Comparison of ENCODE assay signal across 23 cellular contexts in the genomic region with DNA sequence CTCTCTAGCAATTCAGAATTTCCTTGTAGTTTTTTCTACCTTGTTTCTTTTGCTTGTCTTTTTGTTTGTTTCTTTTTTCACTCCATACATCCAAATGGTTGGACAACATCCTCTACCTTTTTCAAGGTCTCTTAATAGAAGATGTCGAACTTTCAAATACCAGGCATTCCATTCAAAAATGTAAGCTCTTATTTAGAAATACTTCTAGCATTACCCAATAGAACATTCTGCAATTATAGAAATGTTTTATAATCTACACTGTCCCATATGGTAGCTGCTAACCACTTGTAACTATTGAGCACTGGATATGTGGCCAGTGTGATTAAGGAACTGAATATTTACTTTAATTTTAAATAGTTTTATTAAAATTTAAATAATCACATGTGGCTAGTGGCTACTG.
"Had no signal": no experiment of that assay in that cellular context is flagged by ENCODE, and none has a peak within 500 bp of the region (broad histone marks: within the 10 kb centered on the region; RNA-seq: fewer than 3 reads in every experiment).

No MANE protein-coding gene starts in this region.

- H3K4me1 ChIP-seq: ascending aorta, breast epithelium had no signal

- H3K27ac ChIP-seq: ascending aorta, breast epithelium, coronary artery, SK-N-MC had no signal

- H3K27me3 ChIP-seq: ascending aorta, breast epithelium, MG63 had no signal

- H3K4me3 ChIP-seq: ascending aorta, breast epithelium, coronary artery, MG63, SK-N-MC had no signal

- DNase-seq: activated CD4-positive, alpha-beta T cell treated with anti-CD3 and anti-CD28 coated beads for 48 hours; activated CD4-positive, alpha-beta T cell treated with anti-CD3 and anti-CD28 coated beads, Interleukin-2, amount 50 U/mL, for 4 hours; activated CD8-positive, alpha-beta memory T cell treated with anti-CD3 and anti-CD28 coated beads, Interleukin-2, amount 10 ng/mL, durations not matched to agents 7 days and 5 days; activated effector memory CD4-positive, alpha-beta T cell treated with Interleukin-2 at 50 U/mL for 16 hours; activated naive CD4-positive, alpha-beta T cell; activated T-cell treated with anti-CD3 and anti-CD28 coated beads, Interleukin-2, amount 50 U/mL, for 24 hours; amniotic stem cell; caudate nucleus; MG63; MV-4-11; NCI-H1092 treated with DMSO at 0.1 percent for 48 hours; NCI-H1417 treated with DMSO at 0.1 percent for 48 hours; NCI-H1694; NCI-H2029 treated with DMSO at 0.1 percent for 48 hours; NCI-H345; NCI-H510A; NCI-H526 treated with DMSO at 0.1 percent for 48 hours; RPMI8226; SW 1271 had no signal

- H3K9me3 ChIP-seq: ascending aorta, breast epithelium, MG63 had no signal

- H3K36me3 ChIP-seq: ascending aorta, breast epithelium, MG63 had no signal
